ENCODE assay signal across 2 cellular contexts in the genomic region with DNA sequence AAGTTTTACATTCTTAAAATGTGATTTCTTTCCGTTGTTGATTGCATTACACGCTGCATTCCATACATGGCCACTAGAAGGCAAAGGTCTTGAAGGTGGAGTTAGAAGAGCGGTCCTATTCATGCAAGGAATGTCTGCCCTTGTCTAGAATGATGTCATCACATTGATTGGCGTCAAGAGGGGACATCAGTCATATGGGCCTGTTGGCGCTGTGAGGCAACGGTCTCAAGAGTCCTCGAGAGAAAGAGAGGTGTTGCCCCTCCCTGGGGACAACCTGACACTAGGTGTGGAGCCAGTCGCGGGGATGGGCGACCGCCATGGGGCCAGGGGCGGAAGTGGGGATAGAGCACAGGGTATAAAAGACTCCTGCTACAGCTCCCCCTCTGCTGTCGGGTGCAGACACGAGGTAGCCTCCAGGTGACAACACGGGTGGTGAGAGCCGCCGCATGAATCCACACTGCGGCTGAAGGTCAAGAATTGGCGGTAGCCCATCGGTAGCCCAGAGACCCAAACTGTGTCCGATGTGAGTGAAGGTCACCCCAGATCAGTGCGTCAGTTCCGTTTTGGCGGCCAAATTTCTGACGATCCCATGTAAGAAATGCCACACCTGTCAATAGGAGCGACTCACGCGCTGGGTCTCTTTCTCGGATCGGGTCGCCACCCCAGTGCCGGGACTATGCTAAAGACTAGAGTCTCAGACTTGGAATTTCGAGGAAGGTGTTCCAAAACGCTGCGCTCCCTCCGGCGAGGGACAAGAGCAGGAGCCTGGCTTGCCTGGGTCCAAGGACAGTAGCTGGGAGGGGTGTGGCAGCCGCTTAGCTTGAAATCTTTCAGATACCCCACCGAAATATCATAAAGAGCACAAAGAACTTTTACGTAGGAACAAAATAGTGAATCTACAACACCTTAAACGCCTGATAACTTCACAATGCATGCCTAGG.
A peak's percentile ranks its signal among the peaks of the same experiment; 100 is the strongest.
TF ChIP-seq lines count a peak whose summit lies in the region.

No MANE protein-coding gene starts in this region.

TF ChIP-seq in A549, 52 proteins besides CTCF, POLR2A, EP300 and RAD21 (continued from another document):
- TF ChIP-seq RCOR1 (IDR thresholded peaks at IDR 0.05; ENCODE audit: low read depth, low read length), result no peak
- TF ChIP-seq ZNF302 (CRISPR knock-in tag; IDR thresholded peaks at IDR 0.05), result no peak
- TF ChIP-seq, protein P1, sequence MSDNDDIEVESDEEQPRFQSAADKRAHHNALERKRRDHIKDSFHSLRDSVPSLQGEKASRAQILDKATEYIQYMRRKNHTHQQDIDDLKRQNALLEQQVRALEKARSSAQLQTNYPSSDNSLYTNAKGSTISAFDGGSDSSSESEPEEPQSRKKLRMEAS (IDR thresholded peaks at IDR 0.05), result peak; percentile 74
- peak; percentile 15; the same call in 1 of the 3 replicates for TF ChIP-seq SMC3 (IDR thresholded peaks at IDR 0.05)
- TF ChIP-seq CEBPB (IDR thresholded peaks at IDR 0.05), result 0 out of 4 replicates have a peak, but pooled peaks of 1 of the 2 experiments have one; percentile 5
- TF ChIP-seq NR3C1 (IDR thresholded peaks at IDR 0.05), result no peak
- TF ChIP-seq ATOH8 (CRISPR knock-in tag; IDR thresholded peaks at IDR 0.05; ENCODE audit: low read depth), result no peak
- TF ChIP-seq ZFP36 (IDR thresholded peaks at IDR 0.05; ENCODE audit: borderline replicate concordance, partially characterized antibody), result no peak
- TF ChIP-seq NPAS2 (CRISPR knock-in tag; IDR thresholded peaks at IDR 0.05; ENCODE audit: borderline replicate concordance), result no peak
- TF ChIP-seq ELK1 (IDR thresholded peaks at IDR 0.05; ENCODE audit: low read depth, low read length), result no peak
- TF ChIP-seq, protein P2, sequence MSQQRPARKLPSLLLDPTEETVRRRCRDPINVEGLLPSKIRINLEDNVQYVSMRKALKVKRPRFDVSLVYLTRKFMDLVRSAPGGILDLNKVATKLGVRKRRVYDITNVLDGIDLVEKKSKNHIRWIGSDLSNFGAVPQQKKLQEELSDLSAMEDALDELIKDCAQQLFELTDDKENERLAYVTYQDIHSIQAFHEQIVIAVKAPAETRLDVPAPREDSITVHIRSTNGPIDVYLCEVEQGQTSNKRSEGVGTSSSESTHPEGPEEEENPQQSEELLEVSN (IDR thresholded peaks at IDR 0.05; ENCODE audit: borderline replicate concordance, low read depth), result peak; percentile 32; the same call in 1 of the 2 replicates
- TF ChIP-seq RARB (CRISPR knock-in tag; IDR thresholded peaks at IDR 0.05), result no peak
- TF ChIP-seq CBX2 (IDR thresholded peaks at IDR 0.05; ENCODE audit: borderline replicate concordance, low read depth), result no peak

TF ChIP-seq in WTC11, 78 proteins besides CTCF, POLR2A, EP300 and RAD21 (continued from another document):
- TF ChIP-seq, protein P3, sequence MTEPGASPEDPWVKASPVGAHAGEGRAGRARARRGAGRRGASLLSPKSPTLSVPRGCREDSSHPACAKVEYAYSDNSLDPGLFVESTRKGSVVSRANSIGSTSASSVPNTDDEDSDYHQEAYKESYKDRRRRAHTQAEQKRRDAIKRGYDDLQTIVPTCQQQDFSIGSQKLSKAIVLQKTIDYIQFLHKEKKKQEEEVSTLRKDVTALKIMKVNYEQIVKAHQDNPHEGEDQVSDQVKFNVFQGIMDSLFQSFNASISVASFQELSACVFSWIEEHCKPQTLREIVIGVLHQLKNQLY (CRISPR knock-in tag; IDR thresholded peaks at IDR 0.05), result no peak
- TF ChIP-seq FOXK1 (CRISPR knock-in tag; IDR thresholded peaks at IDR 0.05), result peak; percentile 20; the same call in 1 of the 2 replicates
- TF ChIP-seq TEAD1 (CRISPR knock-in tag; IDR thresholded peaks at IDR 0.05), result peak; percentile 61; the same call in 1 of the 2 replicates
- no peak for TF ChIP-seq ZNF671 (CRISPR knock-in tag; IDR thresholded peaks at IDR 0.05)
- TF ChIP-seq, protein P1 (CRISPR knock-in tag; IDR thresholded peaks at IDR 0.05), result peak; percentile 76
